Comparison of ENCODE assay signal across 8 cellular contexts in the genomic region with DNA sequence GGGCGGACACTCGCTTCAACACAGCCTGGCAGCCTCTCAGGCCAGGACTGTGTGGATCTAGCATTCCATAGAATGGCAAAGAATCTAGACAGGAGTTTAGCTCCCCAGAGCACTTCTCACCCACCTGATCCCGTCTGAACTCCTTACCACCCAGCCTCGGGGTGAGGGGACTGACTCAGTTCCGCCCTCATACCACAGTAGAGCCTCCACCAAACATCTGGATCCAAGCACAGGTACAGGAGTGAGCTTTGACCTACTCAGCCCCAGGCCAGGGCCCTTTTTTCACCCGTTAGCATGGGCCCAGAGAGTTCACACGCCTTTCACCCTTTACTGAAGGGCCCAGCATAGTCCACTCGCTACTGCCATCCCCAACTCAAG. TPM values are rescaled to one million over a fixed set of nuclear protein-coding genes. Genes with fewer than 3 reads are reported as not detected.
DNase-seq lines count a peak whose midpoint lies in the region; ATAC-seq and TF ChIP-seq lines count a peak whose summit lies in the region.

No MANE protein-coding gene starts in this region.

- no peak overlapping the region for H2BK5ac ChIP-seq in mesenchymal stem cell (ENCODE audit: low read depth, low read length, poor library complexity, severe bottlenecking)

- H2AFZ ChIP-seq in mesenchymal stem cell (ENCODE audit: low read depth, low read length): peak overlapping the region; percentile 87

- TF ChIP-seq CTCF in brain microvascular endothelial cell (IDR thresholded peaks at IDR 0.05; ENCODE audit: low read depth, low read length, missing control alignments): no peak

- H3K9me3 ChIP-seq in mesenchymal stem cell (ENCODE audit: control insufficient read depth, low read length): no peaks in the 10 kb centered on the region
- H3K9me3 ChIP-seq in aorta (ENCODE audit: control insufficient read depth, low read length): no peaks in the 10 kb centered on the region

- peaks cover 12% of the 10 kb centered on the region for H3K4me1 ChIP-seq in mesenchymal stem cell (ENCODE audit: control insufficient read depth, insufficient read depth, low read depth, low read length)
- no peaks in the 10 kb centered on the region for H3K4me1 ChIP-seq in aorta (ENCODE audit: control insufficient read depth in 1 of 2, insufficient read depth in 2 of 2, low read length in 2 of 2)

- H3K79me1 ChIP-seq in mesenchymal stem cell (replicated peaks; ENCODE audit: low read length, poor library complexity, severe bottlenecking): peaks cover 18% of the 10 kb centered on the region

- ATAC-seq in aorta (ENCODE audit: low FRiP score) (peak; percentile 12), HG02884 (IDR thresholded peaks at IDR 0.05; ENCODE audit: unreplicated experiment) (no peak)

- DNase-seq in stimulated activated CD4-positive, alpha-beta T cell treated with anti-CD3 and anti-CD28 coated beads, Interleukin-15, amount 100 ng/mL, for 24 hours: peak; percentile 26
- no peak for DNase-seq in stimulated activated CD4-positive, alpha-beta T cell treated with anti-CD3 and anti-CD28 coated beads, Interleukin-2, amount 100 ng/mL, for 48 hours
- DNase-seq in brain microvascular endothelial cell: no peak
- DNase-seq in mesenchymal stem cell: no peak
- no peak for DNase-seq in aorta
- DNase-seq in NCI-H2196 (lab: John Stamatoyannopoulos, UW; ENCODE audit: unreplicated experiment): no peak
- DNase-seq in NCI-H226: no peak

- H2BK12ac ChIP-seq in mesenchymal stem cell (ENCODE audit: low read length in 2 of 2): no peak overlapping the region

- peak overlapping the region in 1 of 2 experiments; percentile 86 for H3K18ac ChIP-seq in mesenchymal stem cell (ENCODE audit: low read depth in 1 of 2, low read length in 2 of 2)

- H4K91ac ChIP-seq in mesenchymal stem cell (ENCODE audit: low read length): no peak overlapping the region

- H3K9ac ChIP-seq in mesenchymal stem cell (ENCODE audit: low read length): peak overlapping the region; percentile 95

- H3K23ac ChIP-seq in mesenchymal stem cell (ENCODE audit: low read length in 2 of 2): peak overlapping the region in 1 of 2 experiments; percentile 96

- 9% methylated on average over 7 of the region's 8 CpGs for WGBS in mesenchymal stem cell
- 8 to 11% methylated on average over 8 of the region's 8 CpGs for WGBS in aorta, 2 donors

- H3K36me3 ChIP-seq in brain microvascular endothelial cell (replicated peaks) (no peaks in the 10 kb centered on the region), mesenchymal stem cell (ENCODE audit: control insufficient read depth in 1 of 2, insufficient read depth in 2 of 2, low read depth in 1 of 2, low read length in 2 of 2) (peaks cover 0 to 9% of the 10 kb centered on the region in 2 experiments), aorta (ENCODE audit: control insufficient read depth in 1 of 2, insufficient read depth in 2 of 2, low read length in 1 of 2) (no peaks in the 10 kb centered on the region)

- intact Hi-C loops in aorta (cut with DNase I): loop anchor here in 1 of 2 donors (2.0 to 10.0 kb wide), 4 partner anchors 273 to 1356 kb away; partner anchors contain the start of genes FAM110A, FKBP1A, NSFL1C and SNRPB

- H3K4me3 ChIP-seq in brain microvascular endothelial cell (ENCODE audit: low read depth, low read length) (peak overlapping the region; percentile 100), mesenchymal stem cell (ENCODE audit: insufficient read depth in 1 of 2, low read depth in 1 of 2, low read length in 2 of 2) (peak overlapping the region; percentile 92 to 100), aorta (ENCODE audit: low read length in 2 of 2) (peak overlapping the region; percentile 59 to 73)

- no peak overlapping the region for H2AK5ac ChIP-seq in mesenchymal stem cell (ENCODE audit: low read length, severe bottlenecking)

- H3K27me3 ChIP-seq in brain microvascular endothelial cell (replicated peaks) (no peaks in the 10 kb centered on the region), mesenchymal stem cell (ENCODE audit: control insufficient read depth in 1 of 2, insufficient read depth in 1 of 2, low read length in 2 of 2) (no peaks in the 10 kb centered on the region), aorta (ENCODE audit: control insufficient read depth in 1 of 2, insufficient read depth in 2 of 2, low read length in 1 of 2) (no peaks in the 10 kb centered on the region)

- H4K8ac ChIP-seq in mesenchymal stem cell (ENCODE audit: low read length): peak overlapping the region; percentile 90

- H3K4me2 ChIP-seq in mesenchymal stem cell (ENCODE audit: low read length, poor library complexity, severe bottlenecking): peak overlapping the region; percentile 94

- in situ Hi-C loops in brain microvascular endothelial cell (cut with HindIII; ENCODE audit: low pct_ligation_motif_present, low sequenced_read_pairs): no loop called here

- no peak overlapping the region for H2BK120ac ChIP-seq in mesenchymal stem cell (ENCODE audit: low read depth, low read length)

- H3K27ac ChIP-seq in brain microvascular endothelial cell: peak overlapping the region; percentile 74
- H3K27ac ChIP-seq in mesenchymal stem cell (ENCODE audit: low read length, poor library complexity, severe bottlenecking): no peak overlapping the region
- H3K27ac ChIP-seq in aorta (ENCODE audit: low read depth in 1 of 2, low read length in 2 of 2): no peak overlapping the region

- peak overlapping the region; percentile 90 to 98 for H3K4ac ChIP-seq in mesenchymal stem cell (ENCODE audit: low read depth in 1 of 2, low read length in 2 of 2)

- peak overlapping the region in 1 of 2 experiments; percentile 91 for H3K14ac ChIP-seq in mesenchymal stem cell (ENCODE audit: low read length in 2 of 2)

- no peak overlapping the region for H2BK15ac ChIP-seq in mesenchymal stem cell (ENCODE audit: low read depth, poor library complexity, severe bottlenecking)

RNA-seq across cellular contexts. Expression of gene PSMF1, which starts 0.7 kb away (rescaled TPM):
- polyA plus RNA-seq in mesenchymal stem cell (2013, experiment 1 of 2): 105 TPM
- polyA plus RNA-seq in mesenchymal stem cell (2013, experiment 2 of 2): 107 TPM
- 100 to 1,000 TPM in 1 of 2 donors, 10 to 100 TPM in 1; 96.9 to 105 TPM for total RNA-seq in aorta
- 10 to 100 TPM; 39.3 to 70.6 TPM for polyA plus RNA-seq in aorta
